In the genomic region with DNA sequence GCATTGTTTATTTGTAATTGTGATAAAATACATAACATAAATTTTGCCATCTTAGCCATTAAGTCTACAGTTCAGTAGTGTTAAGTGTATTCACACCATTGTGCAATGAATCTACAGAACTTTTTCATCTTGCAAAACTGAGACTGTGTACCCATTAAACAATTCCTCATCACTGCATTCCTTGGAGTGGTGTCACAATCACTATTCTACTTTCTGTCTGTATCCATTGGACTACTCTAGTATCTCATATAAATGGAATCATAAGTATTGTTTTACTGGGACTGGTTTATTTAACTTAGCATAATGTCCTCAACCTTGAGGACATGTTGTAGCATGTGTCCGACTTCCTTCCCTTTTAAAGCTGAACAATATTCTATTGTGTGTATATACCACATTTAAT, we compare ENCODE assay signal across 32 cellular contexts. TPM values are rescaled to one million over a fixed set of nuclear protein-coding genes. Genes with fewer than 3 reads are reported as not detected.
DNase-seq lines count a peak whose midpoint lies in the region; ATAC-seq and TF ChIP-seq lines count a peak whose summit lies in the region.
"Had no signal": no experiment of that assay in that cellular context is flagged by ENCODE, and none has a peak within 500 bp of the region (broad histone marks: within the 10 kb centered on the region; RNA-seq: fewer than 3 reads in every experiment).

No MANE protein-coding gene starts in this region.

- H3K9me3 Mint-ChIP-seq in effector memory CD8-positive, alpha-beta T cell: no peaks in the 10 kb centered on the region
- H3K9me3 Mint-ChIP-seq: T-helper 1 cell treated with Interleukin-12 subunit alpha and Interleukin-12 subunit beta and Interleukin-4 antibody, amounts not matched to agents 30 μg/mL and 1 μg/mL, for 36 hours had no signal

- H3K4me1 Mint-ChIP-seq in effector memory CD8-positive, alpha-beta T cell (ENCODE audit: low read depth in 2 of 2): no peaks in the 10 kb centered on the region
- H3K4me1 Mint-ChIP-seq: CD4-positive, CD25-positive, alpha-beta regulatory T cell had no signal

- POLR2A ChIA-PET in HEK293 (lab: Yijun Ruan, JAX): no interaction called here

- no peak overlapping the region for H3K4me3 Mint-ChIP-seq in effector memory CD8-positive, alpha-beta T cell
- H3K4me3 Mint-ChIP-seq: activated naive CD4-positive, alpha-beta T cell treated with anti-CD3 and anti-CD28 coated beads for 36 hours; activated T-cell treated with anti-CD3 and anti-CD28 coated beads, Interleukin-2, amount 50 U/mL, for 72 hours; brain; CD4-positive, CD25-positive, alpha-beta regulatory T cell; T-helper 1 cell treated with Interleukin-12 subunit alpha and Interleukin-12 subunit beta and Interleukin-4 antibody, amounts not matched to agents 30 μg/mL and 1 μg/mL, for 36 hours had no signal

- no peaks in the 10 kb centered on the region for H3K36me3 Mint-ChIP-seq in effector memory CD8-positive, alpha-beta T cell (ENCODE audit: insufficient read depth)
- H3K36me3 Mint-ChIP-seq: CD4-positive, CD25-positive, alpha-beta regulatory T cell had no signal

- H3K9me3 ChIP-seq in HEK293 (ENCODE audit: control insufficient read depth, insufficient read depth, low read depth, low read length): no peaks in the 10 kb centered on the region
- H3K9me3 ChIP-seq: adrenal gland, HAP-1, ovary, SK-N-SH, testis had no signal

- no peak overlapping the region for H3K4me3 ChIP-seq in HEK293 (ENCODE audit: low read depth, low read length)
- no peak overlapping the region for H3K4me3 ChIP-seq in cardiac fibroblast (replicated peaks in 1 of 2; ENCODE audit: low read depth in 2 of 2, low read length in 2 of 2)
- no peak overlapping the region for H3K4me3 ChIP-seq in fibroblast of villous mesenchyme (ENCODE audit: low read depth, low read length)
- H3K4me3 ChIP-seq: adrenal gland, HAP-1, ovary, smooth muscle cell, testis had no signal

- no peak overlapping the region for H3K27ac Mint-ChIP-seq in effector memory CD8-positive, alpha-beta T cell
- H3K27ac Mint-ChIP-seq: activated naive CD4-positive, alpha-beta T cell treated with anti-CD3 and anti-CD28 coated beads for 36 hours; activated T-cell treated with anti-CD3 and anti-CD28 coated beads, Interleukin-2, amount 50 U/mL, for 72 hours; brain; CD4-positive, CD25-positive, alpha-beta regulatory T cell; T-helper 1 cell treated with Interleukin-12 subunit alpha and Interleukin-12 subunit beta and Interleukin-4 antibody, amounts not matched to agents 30 μg/mL and 1 μg/mL, for 36 hours had no signal

- TF ChIP-seq CTCF in HEK293 (tag by site-specific recombination; IDR thresholded peaks at IDR 0.05) (no peak), cardiac fibroblast (IDR thresholded peaks at IDR 0.05; ENCODE audit: low read depth, low read length) (no peak), fibroblast of villous mesenchyme (IDR thresholded peaks at IDR 0.05; ENCODE audit: insufficient read depth, low read depth, low read length) (no peak)

- H3K4me1 ChIP-seq in HEK293 (ENCODE audit: control insufficient read depth, insufficient read depth, low read length): peaks cover 3% of the 10 kb centered on the region; the same call in 1 of the 2 replicates
- H3K4me1 ChIP-seq: adrenal gland, HAP-1, testis had no signal

- no peak overlapping the region for H3K27ac ChIP-seq in HEK293 (ENCODE audit: extremely low read depth, low read depth, low read length)
- H3K27ac ChIP-seq: adrenal gland, ovary, testis had no signal

- peaks cover 0 to 5% of the 10 kb centered on the region in 2 donors for H3K27me3 Mint-ChIP-seq in effector memory CD8-positive, alpha-beta T cell
- H3K27me3 Mint-ChIP-seq: brain; CD4-positive, CD25-positive, alpha-beta regulatory T cell had no signal

- ATAC-seq in GM21723 (IDR thresholded peaks at IDR 0.05; ENCODE audit: unreplicated experiment): no peak
- no peak for ATAC-seq in effector memory CD8-positive, alpha-beta T cell (replicated peaks)
- ATAC-seq: activated T-cell treated with anti-CD3 and anti-CD28 coated beads, Interleukin-2, amount 50 U/mL, for 72 hours; left cardiac atrium; Right ventricle myocardium inferior; stimulated activated naive CD8-positive, alpha-beta T cell treated with anti-CD3 and anti-CD28 coated beads, Interleukin-15, Interleukin-2, amounts not matched to agents 100 U/mL and 50 U/mL, for 24 hours had no signal

- DNase-seq in AG08395 (ENCODE audit: low spot score): peak; percentile 21
- peak; percentile 12 to 50 for DNase-seq in cardiac fibroblast (ENCODE audit: low read depth in 2 of 2)
- peak; percentile 51 for DNase-seq in fibroblast of villous mesenchyme (ENCODE audit: low read depth)
- DNase-seq in DMS79 treated with DMSO at 0.1 percent for 48 hours (lab: John Stamatoyannopoulos, UW): no peak
- no peak for DNase-seq in activated T-cell treated with anti-CD3 and anti-CD28 coated beads, Interleukin-2, amount 50 U/mL, for 48 hours
- no peak for DNase-seq in effector memory CD8-positive, alpha-beta T cell
- DNase-seq: activated CD4-positive, CD25-positive, alpha-beta regulatory T cell; activated naive CD4-positive, alpha-beta T cell treated with anti-CD3 and anti-CD28 coated beads for 36 hours; activated T-cell treated with anti-CD3 and anti-CD28 coated beads, Interleukin-2, amount 50 U/mL, for 72 hours; adrenal gland; AML-193; CD4-positive, CD25-positive, alpha-beta regulatory T cell; EL; erythroblast; hippocampal formation; Kasumi-1; left cardiac atrium; NCI-H1436; NCI-H2081; NCI-H526; NK-92 treated with Interleukin-12 subunit alpha and Interleukin-12 subunit beta, amount 100 ng/mL, for 24 hours; ovary; SK-N-SH; stimulated activated naive CD8-positive, alpha-beta T cell treated with anti-CD3 and anti-CD28 coated beads, Interleukin-15, Interleukin-2, amounts not matched to agents 100 U/mL and 50 U/mL, for 24 hours; testis had no signal

- CTCF ChIA-PET in HEK293 (lab: Yijun Ruan, JAX): no interaction called here

- H3K36me3 ChIP-seq in HEK293 (ENCODE audit: control insufficient read depth in 2 of 2, insufficient read depth in 1 of 2, low read length in 2 of 2): no peaks in the 10 kb centered on the region
- H3K36me3 ChIP-seq: adrenal gland, HAP-1, ovary had no signal

TF ChIP-seq in HEK293, 187 proteins besides CTCF, POLR2A, EP300 and RAD21:
- TF ChIP-seq ZNF660 (tag by site-specific recombination; IDR thresholded peaks at IDR 0.05): no peak
- peak; percentile 84; the same call in 1 of the 2 replicates for TF ChIP-seq ZNF664 (tag by site-specific recombination; IDR thresholded peaks at IDR 0.05)
TF ChIP-seq in HEK293: peak in this region for 1.

RNA-seq across cellular contexts. Expression of gene UFM1, which starts 36.8 kb away (rescaled TPM):
- total RNA-seq in fibroblast of villous mesenchyme: 88.3 and 114 TPM in 2 replicates

Comparison
In these comparisons a context has a peak if more than half of its experiments do, and no peak if none do; other contexts are left out.
1. DNase-seq: peak in AG08395 (single experiment), cardiac fibroblast (2 of 2) and fibroblast of villous mesenchyme (single experiment); none in DMS79 treated with DMSO at 0.1 percent for 48 hours (single experiment), activated T-cell treated with anti-CD3 and anti-CD28 coated beads, Interleukin-2, amount 50 U/mL, for 48 hours (0 of 2) and effector memory CD8-positive, alpha-beta T cell (0 of 3).